ENCODE assay signal across 11 cellular contexts in the genomic region with DNA sequence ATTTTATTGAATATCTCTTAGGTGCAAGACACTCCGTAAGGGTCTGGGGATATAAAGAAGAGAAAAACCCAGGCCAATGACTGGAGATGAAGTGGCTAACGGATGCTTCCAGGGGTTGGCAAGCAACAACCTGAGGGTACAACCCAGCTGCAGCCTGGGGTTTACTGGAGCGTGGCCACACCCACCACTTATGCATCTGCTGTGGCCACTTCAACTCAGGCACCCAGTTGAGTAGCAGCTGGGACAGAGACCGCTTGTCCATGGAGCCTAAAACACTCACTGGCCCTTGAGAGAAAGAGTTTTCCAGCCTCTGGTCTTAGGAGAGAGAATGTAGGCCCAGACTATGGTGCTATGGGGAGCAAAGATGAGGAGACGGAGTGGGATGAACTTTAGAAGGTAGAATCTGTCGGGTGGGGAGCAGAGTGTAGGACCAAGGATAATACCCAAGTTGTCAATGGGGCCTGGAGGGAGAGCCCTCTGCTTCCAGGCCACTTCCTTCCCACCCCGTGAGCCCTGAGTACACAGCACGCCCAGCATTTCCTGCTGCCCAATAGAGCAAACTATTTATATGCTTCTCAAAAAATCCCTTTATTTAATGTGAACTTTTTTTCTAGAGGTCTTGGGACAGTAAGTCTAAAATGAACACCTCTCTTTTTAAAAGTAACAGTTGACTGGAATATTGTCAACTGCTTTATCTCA. TPM values are rescaled to one million over a fixed set of nuclear protein-coding genes. Genes with fewer than 3 reads are reported as not detected.
DNase-seq lines count a peak whose midpoint lies in the region; ATAC-seq, FAIRE-seq and TF ChIP-seq lines count a peak whose summit lies in the region.
"Had no signal": no experiment of that assay in that cellular context is flagged by ENCODE, and none has a peak within 500 bp of the region (broad histone marks: within the 10 kb centered on the region; RNA-seq: fewer than 3 reads in every experiment).

No MANE protein-coding gene starts in this region.

- no peaks in the 10 kb centered on the region for H3K36me3 ChIP-seq in ACC112 (ENCODE audit: insufficient read depth, low read length)
- H3K36me3 ChIP-seq in HepG2 (replicated peaks in 1 of 2; ENCODE audit: control insufficient read depth in 1 of 2, insufficient read depth in 2 of 2, low read length in 2 of 2) = no peaks in the 10 kb centered on the region

- POLR2A ChIA-PET in HepG2 (lab: Yijun Ruan, JAX) = interaction anchor here (1.0 to 3.4 kb wide), 19 partner anchors 8 to 641 kb away, joined by 3 to 67 read pairs (median 6); a partner anchor contains a TSS

- no peak for TF ChIP-seq CTCF in HepG2 (CRISPR knock-in tag; IDR thresholded peaks at IDR 0.05)

- peak overlapping the region; percentile 63; the same call in 1 of the 2 replicates for H3K9ac ChIP-seq in HepG2 (ENCODE audit: insufficient read depth, low read depth, low read length)

- intact Hi-C loops in HepG2 (cut with micrococcal nuclease; ENCODE audit: unreplicated experiment) = no loop called here

- no peak for FAIRE-seq in HepG2 (lab: Jason Lieb, UNC)
- FAIRE-seq: islet of Langerhans had no signal

- no peaks in the 10 kb centered on the region for H3K9me3 ChIP-seq in HepG2 (ENCODE audit: low read length)

- WGBS in HepG2 (ENCODE audit: low lambda C conversion rate) = 56% methylated on average over 8 of the region's 8 CpGs

- no peak; a peak in 1 of 4 replicates for TF ChIP-seq POLR2A in HepG2 (IDR thresholded peaks at IDR 0.05; ENCODE audit: insufficient read depth in 1 of 2, low read depth in 2 of 2, low read length in 2 of 2)

- no peak for TF ChIP-seq RAD21 in HepG2 (CRISPR knock-in tag; IDR thresholded peaks at IDR 0.05)

- H3K27me3 ChIP-seq in ACC112 (ENCODE audit: insufficient read depth, low read length) (no peaks in the 10 kb centered on the region), HepG2 (ENCODE audit: control insufficient read depth in 1 of 2, insufficient read depth in 2 of 2, low read length in 2 of 2) (no peaks in the 10 kb centered on the region)

- H3K27ac ChIP-seq in ACC112 (ENCODE audit: low read depth, low read length) = peak overlapping the region; percentile 80
- peak overlapping the region; percentile 83 for H3K27ac ChIP-seq in HepG2 (ENCODE audit: extremely low read length, insufficient read depth, low read length)

- H3K4me3 ChIP-seq in ACC112 (ENCODE audit: low read depth, low read length) (no peak overlapping the region), HepG2 (replicated peaks in 1 of 3; ENCODE audit: insufficient read depth in 1 of 3, low read depth in 2 of 3, low read length in 3 of 3) (peak overlapping the region in 1 of 3 experiments; percentile 25; a peak in 2 of 6 replicates)

- in situ Hi-C loops in HepG2 (cut with HindIII; ENCODE audit: extremely low pct_ligation_motif_present, low pct_unique_long_range_greater_than_20kb) = no loop called here

- H4K20me1 ChIP-seq in HepG2 (ENCODE audit: insufficient read depth, low read length) = no peaks in the 10 kb centered on the region

- H3K4me2 ChIP-seq in HepG2 (ENCODE audit: low read depth, low read length) = peak overlapping the region; percentile 67

- H3K79me2 ChIP-seq in ACC112 (ENCODE audit: control insufficient read depth, insufficient read depth, low read length, unreplicated experiment) (no peaks in the 10 kb centered on the region), HepG2 (ENCODE audit: insufficient read depth, low read length) (no peaks in the 10 kb centered on the region)

- H2AFZ ChIP-seq in ACC112 (ENCODE audit: low read length, unreplicated experiment) (no peak overlapping the region), HepG2 (ENCODE audit: low read length) (no peak overlapping the region)

- peak; percentile 57 for ATAC-seq in HepG2

- DNase-seq in LHCN-M2 (ENCODE audit: low read depth) (peak; percentile 62), SHP77 treated with DMSO at 0.1 percent for 48 hours (lab: John Stamatoyannopoulos, UW) (peak; percentile 51), HepG2 (ENCODE audit: low spot score) (no peak), C1 segment of cervical spinal cord (lab: John Stamatoyannopoulos, UW) (no peak), 8988T (no peak)
- no peak for DNase-seq in activated effector memory CD4-positive, alpha-beta T cell treated with anti-CD3 and anti-CD28 coated beads, Interleukin-2, amount 50 U/mL, for 16 hours
- no peak for DNase-seq in activated naive CD4-positive, alpha-beta T cell treated with Interleukin-2 at 50 U/mL for 16 hours
- DNase-seq: H7; NK-92 treated with Interleukin-12 subunit alpha and Interleukin-12 subunit beta, amount 100 ng/mL, for 24 hours had no signal

- no peak for TF ChIP-seq EP300 in HepG2 (IDR thresholded peaks at IDR 0.05; ENCODE audit: low read depth in 2 of 2, low read length in 2 of 2)
- no peak for TF ChIP-seq EP300 in HepG2 (CRISPR knock-in tag; IDR thresholded peaks at IDR 0.05; ENCODE audit: borderline replicate concordance)

- CTCF ChIA-PET in HepG2 (lab: Yijun Ruan, JAX; ENCODE audit: low intra/inter-chr PET ratio, low total read pairs) = no interaction called here

- BruUV-seq in HepG2 (replicated peaks; lab: Mats Ljungman, UMichigan) = TSS peak; percentile 97

- peaks cover 26% of the 10 kb centered on the region for H3K4me1 ChIP-seq in ACC112 (ENCODE audit: control insufficient read depth, insufficient read depth, low read length, unreplicated experiment)
- H3K4me1 ChIP-seq in HepG2 (ENCODE audit: insufficient read depth, low read length) = peaks cover 65% of the 10 kb centered on the region

TF ChIP-seq in HepG2, 621 proteins besides CTCF, POLR2A, EP300 and RAD21 (continues in another document):
- TF ChIP-seq ASH2L (IDR thresholded peaks at IDR 0.05; ENCODE audit: insufficient read length, low read depth, low read length) (peak; percentile 0), ZNF7 (CRISPR knock-in tag; IDR thresholded peaks at IDR 0.05) (0 out of 2 replicates have a peak, but pooled peaks have one; percentile 39), TBX2 (CRISPR knock-in tag; IDR thresholded peaks at IDR 0.05; ENCODE audit: borderline replicate concordance) (0 out of 2 replicates have a peak, but pooled peaks have one; percentile 18), ERF (CRISPR knock-in tag; IDR thresholded peaks at IDR 0.05) (no peak), MEIS2 (CRISPR knock-in tag; IDR thresholded peaks at IDR 0.05) (no peak), ZNF329 (CRISPR knock-in tag; IDR thresholded peaks at IDR 0.05; ENCODE audit: low read depth) (no peak), SATB2 (CRISPR knock-in tag; IDR thresholded peaks at IDR 0.05) (no peak), REPIN1 (CRISPR knock-in tag; IDR thresholded peaks at IDR 0.05; ENCODE audit: borderline replicate concordance, low read depth) (0 out of 2 replicates have a peak, but pooled peaks have one; percentile 16)

RNA-seq across cellular contexts. Expression of a gene that starts 46.8 kb away (rescaled TPM):
- total RNA-seq in LHCN-M2 (2014; rRNA removed) = 43.1 and 44.6 TPM in 2 replicates
- 58.3 TPM for polyA plus RNA-seq in LHCN-M2 (2012)
- 28.6 and 32.4 TPM in 2 replicates for total RNA-seq in HepG2 (2016; rRNA removed; fragmentation: Illumina TruSeq; extraction: Trizol)
- total RNA-seq in HepG2 (2016; cell fraction: cytosol; rRNA removed; fragmentation: Illumina TruSeq; extraction: Trizol; ENCODE audit: low read depth) = 21.2 and 24.5 TPM in 2 replicates
- 22.4 and 30.7 TPM in 2 replicates for total RNA-seq in HepG2 (2016; cell fraction: insoluble cytoplasmic fraction; rRNA removed; fragmentation: Illumina TruSeq; extraction: Trizol)
- total RNA-seq in HepG2 (2016; cell fraction: membrane; rRNA removed; fragmentation: Illumina TruSeq; extraction: Trizol) = 51.6 and 61.1 TPM in 2 replicates
- total RNA-seq in HepG2 (2016; cell fraction: nucleus; rRNA removed; fragmentation: Illumina TruSeq; extraction: Trizol) = 21.9 and 23.1 TPM in 2 replicates
- 34.7 and 36.2 TPM in 2 replicates for polyA plus RNA-seq in HepG2 (2011; rRNA removed)
- polyA plus RNA-seq in HepG2 (2011; cell fraction: cytosol; rRNA removed) = 22.9 and 28.7 TPM in 2 replicates
- 25.6 and 30.8 TPM in 2 replicates for polyA plus RNA-seq in HepG2 (2011; cell fraction: nucleus; rRNA removed)
- 41.2 and 50.7 TPM in 2 replicates for polyA plus RNA-seq in HepG2 (2012)
- polyA plus RNA-seq in HepG2 (2016; cell fraction: cytosol; fragmentation: Illumina TruSeq; extraction: Trizol; ENCODE audit: low read depth) = 23.8 and 29.3 TPM in 2 replicates
- polyA plus RNA-seq in HepG2 (2016; cell fraction: insoluble cytoplasmic fraction; fragmentation: Illumina TruSeq; extraction: Trizol; ENCODE audit: low read depth) = 31.8 and 38.3 TPM in 2 replicates
- polyA plus RNA-seq in HepG2 (2016; cell fraction: membrane; fragmentation: Illumina TruSeq; extraction: Trizol; ENCODE audit: low read depth) = 53.7 and 59.4 TPM in 2 replicates
- 39.1 and 43.2 TPM in 2 replicates for polyA plus RNA-seq in HepG2 (2016; cell fraction: nucleus; fragmentation: Illumina TruSeq; extraction: Trizol; ENCODE audit: insufficient read depth, low read depth)
- polyA minus RNA-seq in HepG2 (2011; rRNA and poly(A)+ RNA removed; ENCODE audit: low replicate concordance) = 3.0 and 49.7 TPM in 2 replicates
- polyA minus RNA-seq in HepG2 (2011; cell fraction: cytosol; rRNA and poly(A)+ RNA removed) = 24.8 and 27.3 TPM in 2 replicates
- polyA minus RNA-seq in HepG2 (2011; cell fraction: nucleus; rRNA and poly(A)+ RNA removed) = 11.2 and 12.4 TPM in 2 replicates

RNA-seq across cellular contexts. Expression of a gene that starts 50.8 kb away (rescaled TPM):
- 8.5 and 13.6 TPM in 2 replicates for total RNA-seq in LHCN-M2 (2014; rRNA removed)
- 13.2 TPM for polyA plus RNA-seq in LHCN-M2 (2012)
- total RNA-seq in HepG2 (2016; rRNA removed; fragmentation: Illumina TruSeq; extraction: Trizol) = not detected in 2 replicates
- total RNA-seq in HepG2 (2016; cell fraction: cytosol; rRNA removed; fragmentation: Illumina TruSeq; extraction: Trizol; ENCODE audit: low read depth) = not detected in 2 replicates
- total RNA-seq in HepG2 (2016; cell fraction: insoluble cytoplasmic fraction; rRNA removed; fragmentation: Illumina TruSeq; extraction: Trizol) = not detected in 2 replicates
- total RNA-seq in HepG2 (2016; cell fraction: membrane; rRNA removed; fragmentation: Illumina TruSeq; extraction: Trizol) = not detected in 2 replicates
- total RNA-seq in HepG2 (2016; cell fraction: nucleus; rRNA removed; fragmentation: Illumina TruSeq; extraction: Trizol) = not detected in 2 replicates
- polyA plus RNA-seq in HepG2 (2011; rRNA removed) = 0.05 TPM in 1 of 2 replicates, not detected in the other
- not detected in 2 replicates for polyA plus RNA-seq in HepG2 (2011; cell fraction: cytosol; rRNA removed)
- polyA plus RNA-seq in HepG2 (2011; cell fraction: nucleus; rRNA removed) = 0.07 TPM in 1 of 2 replicates, not detected in the other
- not detected in 2 replicates for polyA plus RNA-seq in HepG2 (2012)
- polyA plus RNA-seq in HepG2 (2016; cell fraction: cytosol; fragmentation: Illumina TruSeq; extraction: Trizol; ENCODE audit: low read depth) = not detected in 2 replicates
- not detected in 2 replicates for polyA plus RNA-seq in HepG2 (2016; cell fraction: insoluble cytoplasmic fraction; fragmentation: Illumina TruSeq; extraction: Trizol; ENCODE audit: low read depth)
- polyA plus RNA-seq in HepG2 (2016; cell fraction: membrane; fragmentation: Illumina TruSeq; extraction: Trizol; ENCODE audit: low read depth) = not detected in 2 replicates
- not detected in 2 replicates for polyA plus RNA-seq in HepG2 (2016; cell fraction: nucleus; fragmentation: Illumina TruSeq; extraction: Trizol; ENCODE audit: insufficient read depth, low read depth)
- 2.4 TPM in 1 of 2 replicates, not detected in the other for polyA minus RNA-seq in HepG2 (2011; rRNA and poly(A)+ RNA removed; ENCODE audit: low replicate concordance)
- not detected in 2 replicates for polyA minus RNA-seq in HepG2 (2011; cell fraction: cytosol; rRNA and poly(A)+ RNA removed)
- polyA minus RNA-seq in HepG2 (2011; cell fraction: nucleus; rRNA and poly(A)+ RNA removed) = not detected in 2 replicates

Comparison
In these comparisons a context has a peak if more than half of its experiments do, and no peak if none do; other contexts are left out.
1. DNase-seq: peak in LHCN-M2 (single experiment) and SHP77 treated with DMSO at 0.1 percent for 48 hours (single experiment); none in HepG2 (single experiment), activated effector memory CD4-positive, alpha-beta T cell treated with anti-CD3 and anti-CD28 coated beads, Interleukin-2, amount 50 U/mL, for 16 hours (single experiment), C1 segment of cervical spinal cord (0 of 14), activated naive CD4-positive, alpha-beta T cell treated with Interleukin-2 at 50 U/mL for 16 hours (single experiment) and 8988T (single experiment).